ENCODE assay signal across 8 cellular contexts in genomic region chr3:143171141-143171651, GRCh38. TPM values are rescaled to one million over a fixed set of nuclear protein-coding genes. Genes with fewer than 3 reads are reported as not detected.
DNase-seq lines count a peak whose midpoint lies in the region; ATAC-seq and TF ChIP-seq lines count a peak whose summit lies in the region.

No MANE protein-coding gene starts in this region.

- no peaks in the 10 kb centered on the region for H3K27me3 ChIP-seq in CD4-positive, CD25-positive, alpha-beta regulatory T cell (ENCODE audit: control insufficient read depth, insufficient read depth, low read length)
- H3K27me3 ChIP-seq in IMR-90 (ENCODE audit: control insufficient read depth, insufficient read depth, low read length) (no peaks in the 10 kb centered on the region), brain microvascular endothelial cell (replicated peaks) (no peaks in the 10 kb centered on the region), uterus (no peaks in the 10 kb centered on the region), MG63 (no peaks in the 10 kb centered on the region)

- H2BK15ac ChIP-seq in IMR-90 (ENCODE audit: low read depth, low read length), result no peak overlapping the region

- no CpG with 5 or more reads among the region's 3 CpGs for WGBS in IMR-90 (ENCODE audit: extremely low coverage in 2 of 2, insufficient read length in 1 of 2), 2 experiments

- H3K4me2 ChIP-seq in IMR-90 (ENCODE audit: low read depth, low read length), result peak overlapping the region; percentile 65

- H3K36me3 ChIP-seq in CD4-positive, CD25-positive, alpha-beta regulatory T cell (ENCODE audit: control insufficient read depth, insufficient read depth, low read length), result no peaks in the 10 kb centered on the region
- H3K36me3 ChIP-seq in IMR-90 (ENCODE audit: control insufficient read depth, insufficient read depth, low read length) (no peaks in the 10 kb centered on the region), brain microvascular endothelial cell (replicated peaks) (no peaks in the 10 kb centered on the region), uterus (no peaks in the 10 kb centered on the region), MG63 (no peaks in the 10 kb centered on the region)

- dilution Hi-C loops in IMR-90 (cut with HindIII; ENCODE audit: low sequenced_read_pairs, unreplicated experiment), result no loop called here

- CTCF ChIA-PET in IMR-90 (lab: Yijun Ruan, JAX), result no interaction called here

- peak overlapping the region; percentile 61; the same call in 1 of the 2 replicates for H3K18ac ChIP-seq in IMR-90 (ENCODE audit: low read depth, low read length)

- peak overlapping the region; percentile 72 for H2BK5ac ChIP-seq in IMR-90 (ENCODE audit: low read depth, low read length, poor library complexity, severe bottlenecking)

- peaks cover 48% of the 10 kb centered on the region for H3K4me1 ChIP-seq in CD4-positive, CD25-positive, alpha-beta regulatory T cell (ENCODE audit: control insufficient read depth, insufficient read depth, low read length, poor library complexity, severe bottlenecking)
- peaks cover 23% of the 10 kb centered on the region for H3K4me1 ChIP-seq in IMR-90 (ENCODE audit: control insufficient read depth, insufficient read depth, low read length)
- H3K4me1 ChIP-seq in uterus, result no peaks in the 10 kb centered on the region

- peaks cover 0 to 5% (median 0%) of the 10 kb centered on the region in 7 donors for H3K9me3 Mint-ChIP-seq in CD4-positive, CD25-positive, alpha-beta regulatory T cell

- H2BK20ac ChIP-seq in IMR-90 (ENCODE audit: low read depth, low read length), result no peak overlapping the region

- peak overlapping the region; percentile 28 to 62; a peak in 1 of 4 replicates for H4K8ac ChIP-seq in IMR-90 (ENCODE audit: low read depth in 2 of 2, low read length in 2 of 2)

- ATAC-seq in CD4-positive, CD25-positive, alpha-beta regulatory T cell (ENCODE audit: low read depth in 2 of 2), result peak; percentile 79 to 82
- peak; percentile 79 for ATAC-seq in GM19438 (IDR thresholded peaks at IDR 0.05; ENCODE audit: low read depth, unreplicated experiment)
- peak; percentile 68 for ATAC-seq in IMR-90 (ENCODE audit: low read depth)

- in situ Hi-C loops in IMR-90 (cut with MboI; ENCODE audit: low sequenced_read_pairs) (no loop called here), brain microvascular endothelial cell (cut with HindIII; ENCODE audit: low pct_ligation_motif_present, low sequenced_read_pairs) (no loop called here)

- intact Hi-C loops in IMR-90 (cut with micrococcal nuclease), result no loop called here
- intact Hi-C loops in uterus (cut with DNase I; ENCODE audit: low total_unique reads), result no loop called here

- no peak overlapping the region for H2AK5ac ChIP-seq in IMR-90 (ENCODE audit: low read depth, low read length)

- peaks cover 0 to 5% of the 10 kb centered on the region in 2 experiments for H3K9me3 ChIP-seq in CD4-positive, CD25-positive, alpha-beta regulatory T cell (ENCODE audit: control insufficient read depth in 2 of 2, low read length in 2 of 2)
- no peaks in the 10 kb centered on the region for H3K9me3 ChIP-seq in IMR-90 (ENCODE audit: control insufficient read depth, insufficient read depth, low read length)
- H3K9me3 ChIP-seq in uterus, result no peaks in the 10 kb centered on the region
- H3K9me3 ChIP-seq in MG63, result peaks cover 9% of the 10 kb centered on the region

- TF ChIP-seq RAD21 in IMR-90 (IDR thresholded peaks at IDR 0.05; ENCODE audit: low read length), result no peak

- no peak overlapping the region for H3K9ac ChIP-seq in IMR-90 (ENCODE audit: low read depth, low read length)

- peak overlapping the region; percentile 90 to 100 (median 93) for H3K27ac Mint-ChIP-seq in CD4-positive, CD25-positive, alpha-beta regulatory T cell

- H4K20me1 ChIP-seq in IMR-90 (ENCODE audit: insufficient read depth, low read length), result no peaks in the 10 kb centered on the region

- no peaks in the 10 kb centered on the region for H3K79me1 ChIP-seq in IMR-90 (ENCODE audit: low read depth in 1 of 2, low read length in 2 of 2)

- peak overlapping the region; percentile 68; the same call in 1 of the 2 replicates for H2BK120ac ChIP-seq in IMR-90 (ENCODE audit: low read depth, low read length)

- peak overlapping the region; percentile 67 for H3K4me3 ChIP-seq in CD4-positive, CD25-positive, alpha-beta regulatory T cell (ENCODE audit: low read depth, low read length)
- H3K4me3 ChIP-seq in IMR-90 (ENCODE audit: insufficient read depth, low read depth, low read length) (no peak overlapping the region), brain microvascular endothelial cell (ENCODE audit: low read depth, low read length) (no peak overlapping the region), uterus (no peak overlapping the region), MG63 (no peak overlapping the region)

- H3K9me1 ChIP-seq in IMR-90 (ENCODE audit: insufficient read depth, low read length), result peaks cover 15% of the 10 kb centered on the region

- H3K4me3 Mint-ChIP-seq in CD4-positive, CD25-positive, alpha-beta regulatory T cell, result peak overlapping the region; percentile 60 to 89 (median 68)

- H3K14ac ChIP-seq in IMR-90 (replicated peaks; ENCODE audit: low read depth, low read length), result peak overlapping the region; percentile 42; the same call in 1 of the 2 replicates

- TF ChIP-seq CTCF in IMR-90 (conservative IDR thresholded peaks at IDR 0.05; ENCODE audit: low read depth, low read length) (no peak), brain microvascular endothelial cell (IDR thresholded peaks at IDR 0.05; ENCODE audit: low read depth, low read length, missing control alignments) (no peak), uterus (IDR thresholded peaks at IDR 0.05) (no peak)

- H2AFZ ChIP-seq in IMR-90 (replicated peaks; ENCODE audit: low read length, poor library complexity), result no peak overlapping the region

- peak overlapping the region; percentile 69 for H3K27ac ChIP-seq in CD4-positive, CD25-positive, alpha-beta regulatory T cell (ENCODE audit: insufficient read depth, low read length, poor library complexity, severe bottlenecking)
- no peak overlapping the region for H3K27ac ChIP-seq in IMR-90 (ENCODE audit: insufficient read depth, low read length)
- peak overlapping the region; percentile 94 for H3K27ac ChIP-seq in brain microvascular endothelial cell
- peak overlapping the region in 1 of 2 donors; percentile 50 for H3K27ac ChIP-seq in uterus

- no peaks in the 10 kb centered on the region for H3K27me3 Mint-ChIP-seq in CD4-positive, CD25-positive, alpha-beta regulatory T cell

- no peak overlapping the region for H4K91ac ChIP-seq in IMR-90 (ENCODE audit: insufficient read depth, low read depth, low read length)

- no TSS peak for BruUV-seq in IMR-90 (replicated peaks; lab: Mats Ljungman, UMichigan)

- no peak overlapping the region; the same call in 1 of the 2 replicates for H3K4ac ChIP-seq in IMR-90 (ENCODE audit: low read depth, low read length)

- DNase-seq in CD4-positive, CD25-positive, alpha-beta regulatory T cell, result peak in 2 of 3 donors; percentile 48 to 83
- DNase-seq in IMR-90, result peak; percentile 77
- peak; percentile 93 for DNase-seq in brain microvascular endothelial cell
- peak; percentile 65 for DNase-seq in smooth muscle cell of the brain vasculature (ENCODE audit: low read depth, low spot score)
- no peak for DNase-seq in uterus
- DNase-seq in SHP77 treated with DMSO at 0.1 percent for 48 hours (lab: John Stamatoyannopoulos, UW), result no peak
- no peak for DNase-seq in MG63

- H2AK9ac ChIP-seq in IMR-90 (replicated peaks; ENCODE audit: low read depth, low read length, poor library complexity), result no peak overlapping the region

- H3K56ac ChIP-seq in IMR-90 (ENCODE audit: extremely low read depth, insufficient read depth, low read length), result no peak overlapping the region

- peaks cover 7% of the 10 kb centered on the region for H3K36me3 Mint-ChIP-seq in CD4-positive, CD25-positive, alpha-beta regulatory T cell

- no peak overlapping the region for H3K23ac ChIP-seq in IMR-90 (ENCODE audit: low read depth, low read length)

- H3K4me1 Mint-ChIP-seq in CD4-positive, CD25-positive, alpha-beta regulatory T cell, result peaks cover 33 to 86% (median 47%) of the 10 kb centered on the region in 4 donors

- no peak overlapping the region for H4K5ac ChIP-seq in IMR-90 (ENCODE audit: low read depth, low read length)

- POLR2A ChIA-PET in IMR-90 (lab: Charles Lee; ENCODE audit: unreplicated experiment), result no interaction called here

- no peak for TF ChIP-seq POLR2A in IMR-90 (IDR thresholded peaks at IDR 0.05; ENCODE audit: low read depth, low read length)
- TF ChIP-seq POLR2A in uterus (IDR thresholded peaks at IDR 0.05), result no peak

TF ChIP-seq in IMR-90, 13 proteins besides CTCF, POLR2A, EP300 and RAD21:
- no peak for TF ChIP-seq BHLHE40 (IDR thresholded peaks at IDR 0.05; ENCODE audit: low read depth, low read length)
- no peak for TF ChIP-seq FOS (IDR thresholded peaks at IDR 0.05; ENCODE audit: low read depth, low read length)
- no peak for TF ChIP-seq MXI1 (IDR thresholded peaks at IDR 0.05; ENCODE audit: borderline replicate concordance, low read depth, low read length)
- TF ChIP-seq MAZ (IDR thresholded peaks at IDR 0.05; ENCODE audit: borderline replicate concordance, low read depth, low read length), result no peak
- TF ChIP-seq MAFK (IDR thresholded peaks at IDR 0.05; ENCODE audit: low read depth, low read length), result no peak
- no peak for TF ChIP-seq RFX5 (IDR thresholded peaks at IDR 0.05; ENCODE audit: low read depth, low read length)
- no peak for TF ChIP-seq SMC3 (IDR thresholded peaks at IDR 0.05; ENCODE audit: low read depth, low read length)
- no peak for TF ChIP-seq NFE2L2 (IDR thresholded peaks at IDR 0.05; ENCODE audit: low read depth, low read length)

RNA-seq across cellular contexts. Expression of gene CHST2, which starts 51.6 kb away (rescaled TPM):
- total RNA-seq in CD4-positive, CD25-positive, alpha-beta regulatory T cell, result 4.9 TPM
- polyA plus RNA-seq in CD4-positive, CD25-positive, alpha-beta regulatory T cell, result 1 to 10 TPM; 4.3 to 6.0 (median 5.2) TPM
- total RNA-seq in IMR-90 (2012; rRNA removed) (0.90 and 1.1 TPM in 2 replicates), uterus (10 to 100 TPM in 1 of 4 donors, 1 to 10 TPM in 2, under 1 TPM in 1; 0.29 to 85.0 (median 4.1) TPM)
- 1.4 TPM in 2 replicates for polyA plus RNA-seq in IMR-90 (2012; rRNA removed)
- polyA plus RNA-seq in IMR-90 (2012; cell fraction: cytosol; rRNA removed), result 1.1 and 2.2 TPM in 2 replicates
- 0.45 and 1.1 TPM in 2 replicates for polyA plus RNA-seq in IMR-90 (2012; cell fraction: nucleus; rRNA removed; ENCODE audit: low replicate concordance)
- 0.20 and 0.36 TPM in 2 replicates for total RNA-seq in MG63 (2014; rRNA removed; shearing (Covaris generic); ENCODE audit: low replicate concordance)

Comparison
In these comparisons a context has a peak if more than half of its experiments do, and no peak if none do; other contexts are left out.
1. DNase-seq: peak in CD4-positive, CD25-positive, alpha-beta regulatory T cell (2 of 3), IMR-90 (single experiment), brain microvascular endothelial cell (single experiment) and smooth muscle cell of the brain vasculature (single experiment); none in uterus (0 of 2), SHP77 treated with DMSO at 0.1 percent for 48 hours (single experiment) and MG63 (single experiment).
2. Peak in every context shown above with its lines, with median percentiles within 50 percentile points of each other: ATAC-seq.